Comparison of ENCODE assay signal across 18 cellular contexts in the genomic region with DNA sequence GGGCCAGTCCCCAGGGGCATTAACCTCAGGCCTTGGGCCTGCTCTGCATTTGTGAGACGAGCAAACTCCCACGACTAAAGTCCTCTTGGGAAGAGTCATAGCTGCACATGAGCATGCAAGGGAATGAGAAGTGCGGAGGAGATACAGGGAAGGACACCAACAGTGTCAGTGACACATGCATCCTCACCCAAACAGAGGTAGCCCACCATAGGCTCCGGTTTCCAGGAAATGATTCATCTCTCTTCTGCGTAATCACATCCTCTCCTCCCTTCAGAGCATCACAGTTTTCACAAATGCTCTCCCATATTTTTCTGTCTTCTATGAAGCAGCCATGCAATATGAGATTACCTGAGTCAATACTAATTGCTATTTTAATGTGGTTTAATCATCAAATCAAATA.
DNase-seq lines count a peak whose midpoint lies in the region; ATAC-seq, FAIRE-seq and TF ChIP-seq lines count a peak whose summit lies in the region.
"Had no signal": no experiment of that assay in that cellular context is flagged by ENCODE, and none has a peak within 500 bp of the region (broad histone marks: within the 10 kb centered on the region; RNA-seq: fewer than 3 reads in every experiment).

No MANE protein-coding gene starts in this region.

- H4K20me1 ChIP-seq in astrocyte (ENCODE audit: insufficient read depth, low read length): no peaks in the 10 kb centered on the region

- no peak for ATAC-seq in activated CD4-positive, alpha-beta T cell treated with anti-CD3 and anti-CD28 coated beads for 36 hours
- ATAC-seq: A549, Panc1 had no signal

- BruUV-seq in A673 (replicated peaks; lab: Mats Ljungman, UMichigan): no TSS peak

- H3K27me3 Mint-ChIP-seq in HFFc6 (ENCODE audit: insufficient read depth) (no peaks in the 10 kb centered on the region), astrocyte (ENCODE audit: low read depth, unreplicated experiment) (no peaks in the 10 kb centered on the region)
- H3K27me3 Mint-ChIP-seq in activated CD4-positive, alpha-beta T cell treated with anti-CD3 and anti-CD28 coated beads for 36 hours: no peaks in the 10 kb centered on the region

- intact Hi-C loops in A673 (cut with micrococcal nuclease; ENCODE audit: unreplicated experiment): no loop called here
- intact Hi-C loops in activated CD4-positive, alpha-beta T cell treated with anti-CD3 and anti-CD28 coated beads for 36 hours (cut with DNase I, micrococcal nuclease): no loop called here

- no peaks in the 10 kb centered on the region for H3K9me3 Mint-ChIP-seq in HFFc6
- no peaks in the 10 kb centered on the region for H3K9me3 Mint-ChIP-seq in astrocyte (ENCODE audit: unreplicated experiment)
- H3K9me3 Mint-ChIP-seq in activated CD4-positive, alpha-beta T cell treated with anti-CD3 and anti-CD28 coated beads for 36 hours (ENCODE audit: low read depth): peaks cover 6% of the 10 kb centered on the region

- FAIRE-seq in astrocyte (lab: Jason Lieb, UNC): peak; percentile 37
- FAIRE-seq: A549, H1 had no signal

- H3K4me1 Mint-ChIP-seq in HFFc6 (ENCODE audit: low read depth) (peaks cover 23% of the 10 kb centered on the region), astrocyte (ENCODE audit: low read depth, unreplicated experiment) (no peaks in the 10 kb centered on the region)
- peaks cover 2% of the 10 kb centered on the region for H3K4me1 Mint-ChIP-seq in activated CD4-positive, alpha-beta T cell treated with anti-CD3 and anti-CD28 coated beads for 36 hours

- H3K4me3 Mint-ChIP-seq in HFFc6 (no peak overlapping the region), astrocyte (ENCODE audit: unreplicated experiment) (no peak overlapping the region)
- H3K4me3 Mint-ChIP-seq in activated CD4-positive, alpha-beta T cell treated with anti-CD3 and anti-CD28 coated beads for 36 hours: no peak overlapping the region

- H3K79me2 ChIP-seq in astrocyte (ENCODE audit: insufficient read depth, low read length): no peaks in the 10 kb centered on the region

- no peak overlapping the region for H3K4me2 ChIP-seq in astrocyte (ENCODE audit: low read length)
- H3K4me2 ChIP-seq: A549 had no signal

- H3K27me3 ChIP-seq in A673 (replicated peaks; ENCODE audit: insufficient read depth, low read depth, low read length, poor library complexity) (no peaks in the 10 kb centered on the region), astrocyte (ENCODE audit: insufficient read depth, low read length) (no peaks in the 10 kb centered on the region)

- in situ Hi-C loops in G401 (cut with HindIII; ENCODE audit: low sequenced_read_pairs): no loop called here

- H3K36me3 ChIP-seq in A673 (ENCODE audit: insufficient read depth, low read length, poor library complexity, severe bottlenecking): no peaks in the 10 kb centered on the region
- no peaks in the 10 kb centered on the region for H3K36me3 ChIP-seq in astrocyte (ENCODE audit: insufficient read depth, low read length)

- CTCF ChIA-PET in A673 (lab: Charles Lee): no interaction called here
- CTCF ChIA-PET in activated CD4-positive, alpha-beta T cell treated with anti-CD3 and anti-CD28 coated beads for 36 hours (lab: Charles Lee): no interaction called here

- DNase-seq in A673 (ENCODE audit: low spot score): peak; percentile 9
- DNase-seq in HFFc6: peak; percentile 7
- DNase-seq in astrocyte (ENCODE audit: low read depth): peak; percentile 34
- peak; percentile 9 for DNase-seq in iris pigment epithelial cell (ENCODE audit: low read depth)
- no peak for DNase-seq in activated CD4-positive, alpha-beta T cell treated with anti-CD3 and anti-CD28 coated beads for 36 hours
- DNase-seq in stimulated activated CD4-positive, alpha-beta T cell treated with anti-CD3 and anti-CD28 coated beads, Interleukin-1b, Interleukin-23, amount 100 ng/mL, for 48 hours: no peak
- DNase-seq in G401 (ENCODE audit: low spot score): no peak
- no peak for DNase-seq in effector CD4-positive, alpha-beta T cell
- DNase-seq: DMS 273 treated with DMSO at 0.1 percent for 48 hours, Karpas-422, NCI-H146, NCI-H510A treated with DMSO at 0.1 percent for 48 hours, NCI-H82 had no signal

- no peak overlapping the region for H3K27ac ChIP-seq in A673 (ENCODE audit: low read depth, low read length, poor library complexity, severe bottlenecking)
- H3K27ac ChIP-seq in astrocyte (ENCODE audit: low read depth, low read length): no peak overlapping the region
- H3K27ac ChIP-seq: A549, C4-2B, SK-N-MC had no signal

- TF ChIP-seq CTCF in A673 (conservative IDR thresholded peaks at IDR 0.05; ENCODE audit: low read depth, low read length) (no peak), HFFc6 (IDR thresholded peaks at IDR 0.05) (no peak), astrocyte (IDR thresholded peaks at IDR 0.05; ENCODE audit: insufficient read depth, low read depth, low read length) (no peak)

- no peak overlapping the region for H2AFZ ChIP-seq in astrocyte (ENCODE audit: low read depth, low read length)

- H3K4me3 ChIP-seq in A673 (ENCODE audit: low read depth, low read length, poor library complexity, severe bottlenecking) (no peak overlapping the region), astrocyte (ENCODE audit: insufficient read depth, low read depth, low read length) (no peak overlapping the region)
- H3K4me3 ChIP-seq: A549, SK-N-MC had no signal

- H3K36me3 Mint-ChIP-seq in HFFc6 (ENCODE audit: low read depth): no peaks in the 10 kb centered on the region
- H3K36me3 Mint-ChIP-seq in astrocyte (ENCODE audit: low read depth, unreplicated experiment): no peaks in the 10 kb centered on the region
- H3K36me3 Mint-ChIP-seq in activated CD4-positive, alpha-beta T cell treated with anti-CD3 and anti-CD28 coated beads for 36 hours (ENCODE audit: low read depth): no peaks in the 10 kb centered on the region

- H3K9me3 ChIP-seq in A673 (ENCODE audit: low read depth, low read length, poor library complexity, severe bottlenecking) (no peaks in the 10 kb centered on the region), astrocyte (ENCODE audit: insufficient read depth, low read depth, low read length) (no peaks in the 10 kb centered on the region)
- H3K9me3 ChIP-seq: A549 had no signal

- H3K4me1 ChIP-seq in A673 (ENCODE audit: insufficient read depth, low read length, poor library complexity, severe bottlenecking) (no peaks in the 10 kb centered on the region), astrocyte (ENCODE audit: insufficient read depth, low read length) (no peaks in the 10 kb centered on the region)

- no peak overlapping the region for H3K9ac ChIP-seq in astrocyte (ENCODE audit: low read length)

- H3K27ac Mint-ChIP-seq in HFFc6 (no peak overlapping the region), astrocyte (ENCODE audit: unreplicated experiment) (no peak overlapping the region)
- H3K27ac Mint-ChIP-seq in activated CD4-positive, alpha-beta T cell treated with anti-CD3 and anti-CD28 coated beads for 36 hours: no peak overlapping the region

- POLR2A ChIA-PET in A673 (lab: Charles Lee; ENCODE audit: low non-redundant PET): no interaction called here
- POLR2A ChIA-PET in activated CD4-positive, alpha-beta T cell treated with anti-CD3 and anti-CD28 coated beads for 36 hours (lab: Charles Lee): no interaction called here

Comparison
In these comparisons a context has a peak if more than half of its experiments do, and no peak if none do; other contexts are left out.
1. DNase-seq: peak in A673 (single experiment), HFFc6 (single experiment), astrocyte (single experiment) and iris pigment epithelial cell (single experiment); none in activated CD4-positive, alpha-beta T cell treated with anti-CD3 and anti-CD28 coated beads for 36 hours (single experiment), stimulated activated CD4-positive, alpha-beta T cell treated with anti-CD3 and anti-CD28 coated beads, Interleukin-1b, Interleukin-23, amount 100 ng/mL, for 48 hours (single experiment), G401 (single experiment) and effector CD4-positive, alpha-beta T cell (single experiment).